ENCODE assay signal across 1 cellular context in genomic region chr16:57626420-57627170, GRCh38.
A peak's percentile ranks its signal among the peaks of the same experiment; 100 is the strongest.
TF ChIP-seq lines count a peak whose summit lies in the region.

No MANE protein-coding gene starts in this region.

TF ChIP-seq in K562, 482 proteins besides CTCF, POLR2A, EP300 and RAD21:
- TF ChIP-seq ZKSCAN1 (IDR thresholded peaks at IDR 0.05; ENCODE audit: low read depth, low read length) (0 out of 2 replicates have a peak, but pooled peaks have one; percentile 58), SIN3A (IDR thresholded peaks at IDR 0.05; ENCODE audit: borderline replicate concordance in 2 of 2, control insufficient read depth in 1 of 2, low read depth in 2 of 2, low read length in 2 of 2) (no peak), E2F1 (CRISPR knock-in tag; IDR thresholded peaks at IDR 0.05) (no peak), HDGF (IDR thresholded peaks at IDR 0.05) (no peak), ARID3B (CRISPR knock-in tag; IDR thresholded peaks at IDR 0.05; ENCODE audit: borderline replicate concordance) (no peak), ZNF263 (CRISPR knock-in tag; IDR thresholded peaks at IDR 0.05; ENCODE audit: borderline replicate concordance) (peak; percentile 33; the same call in 1 of the 2 replicates), ILF3 (IDR thresholded peaks at IDR 0.05; ENCODE audit: borderline replicate concordance) (no peak), SAFB2 (IDR thresholded peaks at IDR 0.05; ENCODE audit: borderline replicate concordance, low read depth, low read length, severe bottlenecking) (no peak)
